10 cellular contexts compared by ENCODE assay signal in genomic region chr16:8634991-8635736, GRCh38. TPM values are rescaled to one million over a fixed set of nuclear protein-coding genes. Genes with fewer than 3 reads are reported as not detected.
A peak's percentile ranks its signal among the peaks of the same experiment; 100 is the strongest.
DNase-seq lines count a peak whose midpoint lies in the region; ATAC-seq, FAIRE-seq and TF ChIP-seq lines count a peak whose summit lies in the region.
"Had no signal": no experiment of that assay in that cellular context is flagged by ENCODE, and none has a peak within 500 bp of the region (broad histone marks: within the 10 kb centered on the region; RNA-seq: fewer than 3 reads in every experiment).

No MANE protein-coding gene starts in this region.

- H3K36me3 Mint-ChIP-seq in natural killer cell = peaks cover 15% of the 10 kb centered on the region
- peaks cover 51 to 85% of the 10 kb centered on the region in 2 donors for H3K36me3 Mint-ChIP-seq in CD4-positive, alpha-beta memory T cell

- no peak overlapping the region for H3K27ac ChIP-seq in AG04450 (ENCODE audit: low read depth, low read length)
- no peak overlapping the region for H3K27ac ChIP-seq in CD4-positive, alpha-beta memory T cell (ENCODE audit: low read depth, low read length)

- H3K9me3 ChIP-seq in AG04450 (ENCODE audit: control insufficient read depth, insufficient read depth, low read length) = no peaks in the 10 kb centered on the region
- H3K9me3 ChIP-seq in CD4-positive, alpha-beta memory T cell (ENCODE audit: control insufficient read depth in 1 of 2, low read length in 2 of 2) = no peaks in the 10 kb centered on the region

- H3K27ac Mint-ChIP-seq in natural killer cell = no peak overlapping the region
- H3K27ac Mint-ChIP-seq in CD4-positive, alpha-beta memory T cell = no peak overlapping the region

- TF ChIP-seq CTCF in AG04450 (IDR thresholded peaks at IDR 0.05; ENCODE audit: low read depth, low read length) (peak; percentile 63), natural killer cell (IDR thresholded peaks at IDR 0.05) (no peak)

- ATAC-seq in natural killer cell = no peak
- ATAC-seq in GM18861 (IDR thresholded peaks at IDR 0.05; ENCODE audit: unreplicated experiment) = no peak

- TF ChIP-seq POLR2A in GM12891 (IDR thresholded peaks at IDR 0.05; ENCODE audit: low read depth, low read length) = no peak

- CTCF ChIA-PET in AG04450 (lab: Charles Lee) = interaction anchor here (1.2 to 2.1 kb wide), 4 partner anchors 11 to 68 kb away, joined by 3 to 9 read pairs (median 6); partner anchors contain the start of gene METTL22
- CTCF ChIA-PET in CD4-positive, alpha-beta memory T cell (lab: Charles Lee; ENCODE audit: partially characterized antibody) = interaction anchor here (1.1 kb wide), 1 partner anchor 66 kb away, joined by 3 read pairs; no protein-coding TSS in a partner anchor

- H3K4me1 ChIP-seq in CD4-positive, alpha-beta memory T cell (ENCODE audit: insufficient read depth, low read length) = no peaks in the 10 kb centered on the region

- peaks cover 0 to 7% of the 10 kb centered on the region in 2 donors for H3K4me1 Mint-ChIP-seq in natural killer cell
- H3K4me1 Mint-ChIP-seq in CD4-positive, alpha-beta memory T cell = peaks cover 0 to 1% (median 0%) of the 10 kb centered on the region in 4 donors

- H3K27me3 ChIP-seq in AG04450 (ENCODE audit: control insufficient read depth, insufficient read depth, low read length) (no peaks in the 10 kb centered on the region), H7 (ENCODE audit: control insufficient read depth, insufficient read depth, low read length) (no peaks in the 10 kb centered on the region)
- H3K27me3 ChIP-seq in CD4-positive, alpha-beta memory T cell (ENCODE audit: insufficient read depth, low read length) = no peaks in the 10 kb centered on the region

- peaks cover 50% of the 10 kb centered on the region for H3K36me3 ChIP-seq in H7 (replicated peaks; ENCODE audit: control insufficient read depth, insufficient read depth, low read length)
- peaks cover 62% of the 10 kb centered on the region for H3K36me3 ChIP-seq in CD4-positive, alpha-beta memory T cell (ENCODE audit: insufficient read depth, low read length)

- H3K4me3 ChIP-seq in AG04450 (ENCODE audit: low read depth, low read length) (no peak overlapping the region), H7 (ENCODE audit: insufficient read depth, low read depth, low read length) (no peak overlapping the region)
- H3K4me3 ChIP-seq in CD4-positive, alpha-beta memory T cell (ENCODE audit: low read length in 2 of 2) = no peak overlapping the region

- intact Hi-C loops in natural killer cell (cut with micrococcal nuclease) = no loop called here
- intact Hi-C loops in CD4-positive, alpha-beta memory T cell (cut with micrococcal nuclease) = no loop called here

- no peaks in the 10 kb centered on the region for H3K9me3 Mint-ChIP-seq in natural killer cell
- no peaks in the 10 kb centered on the region for H3K9me3 Mint-ChIP-seq in CD4-positive, alpha-beta memory T cell

- H3K27me3 Mint-ChIP-seq in natural killer cell (ENCODE audit: low read depth in 2 of 2) = no peaks in the 10 kb centered on the region
- no peaks in the 10 kb centered on the region for H3K27me3 Mint-ChIP-seq in CD4-positive, alpha-beta memory T cell

- POLR2A ChIA-PET in AG04450 (lab: Yijun Ruan, JAX) = interaction anchor here (0.6 kb wide), 1 partner anchor 8 kb away, joined by 9 read pairs; no protein-coding TSS in a partner anchor
- POLR2A ChIA-PET in CD4-positive, alpha-beta memory T cell (lab: Charles Lee; ENCODE audit: partially characterized antibody) = no interaction called here

- FAIRE-seq in GM12891 (lab: Jason Lieb, UNC) = no peak

- H3K4me3 Mint-ChIP-seq in natural killer cell = no peak overlapping the region
- H3K4me3 Mint-ChIP-seq in CD4-positive, alpha-beta memory T cell = no peak overlapping the region

- DNase-seq in AG04450 (ENCODE audit: low read depth, low spot score) (no peak), H7 (peak; percentile 91), amniotic epithelial cell (ENCODE audit: low read depth) (peak; percentile 24), iPS-NIHi11 (ENCODE audit: low spot score) (peak; percentile 79), GM12891 (ENCODE audit: insufficient read length, low spot score) (no peak), natural killer cell (no peak)
- DNase-seq in CD4-positive, alpha-beta memory T cell = no peak
- DNase-seq: activated CD8-positive, alpha-beta memory T cell treated with anti-CD3 and anti-CD28 coated beads, Interleukin-2, amount 50 U/mL, for 4 hours had no signal

TF ChIP-seq in GM12891, 5 proteins besides CTCF, POLR2A, EP300 and RAD21:
- TF ChIP-seq POU2F2 (IDR thresholded peaks at IDR 0.05; ENCODE audit: low read depth, low read length) = no peak
- no peak for TF ChIP-seq SPI1 (IDR thresholded peaks at IDR 0.05; ENCODE audit: low read depth, low read length)
- no peak for TF ChIP-seq PAX5 (IDR thresholded peaks at IDR 0.05; ENCODE audit: insufficient read depth, low read length, severe bottlenecking)
- no peak for TF ChIP-seq POLR2AphosphoS5 (IDR thresholded peaks at IDR 0.05; ENCODE audit: low read depth, low read length)
- no peak for TF ChIP-seq TAF1 (IDR thresholded peaks at IDR 0.05; ENCODE audit: low read depth, low read length)

RNA-seq across cellular contexts. Expression of gene METTL22, which starts 13.7 kb away (rescaled TPM):
- 39.7 and 46.3 TPM in 2 replicates for polyA plus RNA-seq in AG04450 (2011; rRNA removed)
- 58.6 and 103 TPM in 2 replicates for polyA minus RNA-seq in AG04450 (2011; rRNA and poly(A)+ RNA removed)
- 43.7 and 53.6 TPM in 2 replicates for total RNA-seq in H7 (2014; rRNA removed; shearing (Covaris generic))
- 14.1 TPM for polyA plus RNA-seq in GM12891 (2012; ENCODE audit: low read depth, missing spikeins)
- 10 to 100 TPM; 27.1 to 45.8 (median 38.9) TPM for total RNA-seq in natural killer cell
- 10 to 100 TPM; 42.9 to 49.8 TPM for total RNA-seq in CD4-positive, alpha-beta memory T cell
- 10 to 100 TPM in 1 of 2 donors, 1 to 10 TPM in 1; 6.2 to 14.2 TPM for polyA plus RNA-seq in CD4-positive, alpha-beta memory T cell

RNA-seq across cellular contexts. Expression of gene ABAT, which starts 39.3 kb away (rescaled TPM):
- polyA plus RNA-seq in AG04450 (2011; rRNA removed) = 6.6 and 7.2 TPM in 2 replicates
- 3.4 and 4.6 TPM in 2 replicates for polyA minus RNA-seq in AG04450 (2011; rRNA and poly(A)+ RNA removed)
- 1.8 and 3.1 TPM in 2 replicates for total RNA-seq in H7 (2014; rRNA removed; shearing (Covaris generic))
- polyA plus RNA-seq in GM12891 (2012; ENCODE audit: low read depth, missing spikeins) = 4.8 TPM
- total RNA-seq in natural killer cell = 10 to 100 TPM; 11.0 to 13.4 (median 11.3) TPM
- 10 to 100 TPM; 10.0 to 10.8 TPM for total RNA-seq in CD4-positive, alpha-beta memory T cell
- polyA plus RNA-seq in CD4-positive, alpha-beta memory T cell = 1 to 10 TPM; 2.8 to 3.1 TPM

RNA-seq across cellular contexts. Expression of gene TMEM114, which starts 44.9 kb away (rescaled TPM):
- polyA plus RNA-seq in AG04450 (2011; rRNA removed) = not detected in 2 replicates
- not detected in 2 replicates for polyA minus RNA-seq in AG04450 (2011; rRNA and poly(A)+ RNA removed)
- 4.1 TPM in 1 of 2 replicates, not detected in the other for total RNA-seq in H7 (2014; rRNA removed; shearing (Covaris generic))
- polyA plus RNA-seq in GM12891 (2012; ENCODE audit: low read depth, missing spikeins) = 0.14 TPM
- total RNA-seq in natural killer cell = not detected
- not detected for total RNA-seq in CD4-positive, alpha-beta memory T cell
- not detected for polyA plus RNA-seq in CD4-positive, alpha-beta memory T cell
- total RNA-seq: G401 had no signal

Comparison
In these comparisons a context has a peak if more than half of its experiments do, and no peak if none do; other contexts are left out.
1. DNase-seq: peak in H7 (single experiment), amniotic epithelial cell (single experiment) and iPS-NIHi11 (single experiment); none in AG04450 (single experiment), GM12891 (single experiment), natural killer cell (single experiment) and CD4-positive, alpha-beta memory T cell (0 of 5).